19 cellular contexts compared by ENCODE assay signal in the genomic region with DNA sequence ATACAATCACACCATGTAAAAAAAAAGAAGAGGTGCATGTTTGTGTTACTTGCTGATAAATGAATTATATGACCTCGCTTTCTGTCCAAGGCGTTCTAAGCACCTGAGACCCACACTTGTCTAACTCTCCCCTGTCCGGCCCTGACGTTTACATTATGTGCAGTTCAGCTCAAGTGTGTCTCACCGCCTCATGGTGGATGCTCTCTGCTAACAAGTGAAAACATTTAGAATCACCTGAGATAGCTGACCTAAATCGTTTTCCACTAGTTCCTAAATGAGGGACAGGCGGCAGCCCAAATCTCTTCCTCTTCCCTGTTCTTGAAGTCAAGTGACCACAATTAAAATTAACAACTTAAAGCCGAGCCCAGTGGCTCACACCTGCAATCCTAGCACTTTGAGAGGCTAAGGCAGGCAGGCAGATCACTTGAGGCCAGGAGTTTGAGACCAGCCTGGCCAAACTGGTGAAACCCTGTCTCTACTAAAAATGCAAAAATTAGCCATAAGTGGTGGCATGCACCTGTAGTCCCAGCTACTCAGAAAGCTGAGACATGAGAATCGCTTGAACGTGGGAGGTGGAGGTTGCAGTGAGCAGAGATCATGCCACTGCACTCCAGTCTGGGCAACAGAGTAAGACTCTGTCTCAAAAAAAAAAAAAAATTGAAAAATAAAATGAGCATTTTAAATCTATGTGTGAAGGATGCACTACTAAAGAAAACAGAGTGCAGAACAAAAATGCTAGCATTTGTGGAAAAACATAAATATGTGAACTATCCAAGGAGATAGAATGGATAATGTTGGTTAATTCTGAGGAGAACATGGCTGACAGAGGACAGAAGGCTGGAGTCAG. TPM values are rescaled to one million over a fixed set of nuclear protein-coding genes. Genes with fewer than 3 reads are reported as not detected.
DNase-seq lines count a peak whose midpoint lies in the region; ATAC-seq and TF ChIP-seq lines count a peak whose summit lies in the region.
"Had no signal": no experiment of that assay in that cellular context is flagged by ENCODE, and none has a peak within 500 bp of the region (broad histone marks: within the 10 kb centered on the region; RNA-seq: fewer than 3 reads in every experiment).

No MANE protein-coding gene starts in this region.

- H3K36me3 ChIP-seq in CD4-positive, CD25-positive, alpha-beta regulatory T cell (ENCODE audit: control insufficient read depth, insufficient read depth, low read length) = no peaks in the 10 kb centered on the region
- H3K36me3 ChIP-seq in GM06990 (ENCODE audit: control insufficient read depth, insufficient read depth, low read length) (no peaks in the 10 kb centered on the region), OCI-LY3 (replicated peaks; ENCODE audit: low read depth, low read length) (peaks cover 3% of the 10 kb centered on the region), WERI-Rb-1 (no peaks in the 10 kb centered on the region)
- H3K36me3 ChIP-seq in effector memory CD4-positive, alpha-beta T cell (ENCODE audit: control insufficient read depth, insufficient read depth, low read length) = no peaks in the 10 kb centered on the region
- H3K36me3 ChIP-seq: esophagus squamous epithelium, ovary had no signal

- no peaks in the 10 kb centered on the region for H3K27me3 ChIP-seq in CD4-positive, CD25-positive, alpha-beta regulatory T cell (ENCODE audit: control insufficient read depth, insufficient read depth, low read length)
- no peaks in the 10 kb centered on the region for H3K27me3 ChIP-seq in GM06990 (replicated peaks; ENCODE audit: control insufficient read depth, insufficient read depth, low read length)
- H3K27me3 ChIP-seq in OCI-LY3 (ENCODE audit: low read depth, low read length) = no peaks in the 10 kb centered on the region
- H3K27me3 ChIP-seq in effector memory CD4-positive, alpha-beta T cell (replicated peaks; ENCODE audit: control insufficient read depth, insufficient read depth, low read length, poor library complexity, severe bottlenecking) = no peaks in the 10 kb centered on the region
- no peaks in the 10 kb centered on the region for H3K27me3 ChIP-seq in WERI-Rb-1 (ENCODE audit: insufficient read depth, low read depth, severe bottlenecking)
- H3K27me3 ChIP-seq: body of pancreas, esophagus squamous epithelium, ovary had no signal

- H2AFZ ChIP-seq in OCI-LY3 (ENCODE audit: low read depth, low read length) = peak overlapping the region; percentile 87

- no peak overlapping the region for H3K4me3 ChIP-seq in CD4-positive, CD25-positive, alpha-beta regulatory T cell (ENCODE audit: low read depth, low read length)
- H3K4me3 ChIP-seq in GM06990 (replicated peaks; ENCODE audit: low read depth, low read length) (peak overlapping the region; percentile 23; the same call in 1 of the 2 replicates), OCI-LY3 (ENCODE audit: low read length) (peak overlapping the region; percentile 96), WERI-Rb-1 (ENCODE audit: low read depth, low read length) (no peak overlapping the region)
- no peak overlapping the region for H3K4me3 ChIP-seq in effector memory CD4-positive, alpha-beta T cell (ENCODE audit: insufficient read depth, low read depth, low read length, poor library complexity, severe bottlenecking)
- H3K4me3 ChIP-seq: body of pancreas, esophagus squamous epithelium, ovary, skin epidermis had no signal

- no peak for DNase-seq in CD4-positive, CD25-positive, alpha-beta regulatory T cell
- DNase-seq in GM06990 (ENCODE audit: extremely low read depth, insufficient read length) (no peak), cortex of kidney (lab: John Stamatoyannopoulos, UW) (no peak), putamen (ENCODE audit: low spot score) (no peak), MV-4-11 (lab: John Stamatoyannopoulos, UW) (no peak), WERI-Rb-1 (no peak)
- DNase-seq in effector memory CD4-positive, alpha-beta T cell = no peak
- DNase-seq: activated CD4-positive, CD25-positive, alpha-beta regulatory T cell; body of pancreas; EL; esophagus squamous epithelium; head of caudate nucleus; Kasumi-1; NCI-H446 treated with DMSO at 0.1 percent for 48 hours; ovary; PC-3; SK-N-SH had no signal

- no peak for ATAC-seq in CD4-positive, CD25-positive, alpha-beta regulatory T cell (ENCODE audit: low read depth in 2 of 2)
- ATAC-seq: body of pancreas, PC-3 had no signal

- peaks cover 6% of the 10 kb centered on the region for H3K36me3 Mint-ChIP-seq in CD4-positive, CD25-positive, alpha-beta regulatory T cell

- TF ChIP-seq CTCF in GM06990 (IDR thresholded peaks at IDR 0.05; ENCODE audit: insufficient read depth, low read length, poor library complexity, severe bottlenecking) (no peak), OCI-LY3 (IDR thresholded peaks at IDR 0.05; ENCODE audit: low read depth, low read length) (no peak), WERI-Rb-1 (IDR thresholded peaks at IDR 0.05; ENCODE audit: low read depth, low read length) (no peak)

- peak overlapping the region; percentile 73 to 90 (median 83) for H3K27ac Mint-ChIP-seq in CD4-positive, CD25-positive, alpha-beta regulatory T cell

- H4K20me1 ChIP-seq in OCI-LY3 (ENCODE audit: insufficient read depth, low read length) = no peaks in the 10 kb centered on the region

- peaks cover 45% of the 10 kb centered on the region for H3K4me1 ChIP-seq in CD4-positive, CD25-positive, alpha-beta regulatory T cell (ENCODE audit: control insufficient read depth, insufficient read depth, low read length, poor library complexity, severe bottlenecking)
- H3K4me1 ChIP-seq in OCI-LY3 (ENCODE audit: low read length) = peaks cover 47% of the 10 kb centered on the region
- H3K4me1 ChIP-seq in effector memory CD4-positive, alpha-beta T cell (ENCODE audit: control insufficient read depth, insufficient read depth, low read length, poor library complexity, severe bottlenecking) = peaks cover 29% of the 10 kb centered on the region

- H3K9ac ChIP-seq in OCI-LY3 (ENCODE audit: low read length) = peak overlapping the region; percentile 98
- H3K9ac ChIP-seq: SK-N-SH had no signal

- H3K4me3 Mint-ChIP-seq in CD4-positive, CD25-positive, alpha-beta regulatory T cell = peak overlapping the region in 2 of 4 donors; percentile 60 to 86

- no peak overlapping the region for H3K27ac ChIP-seq in CD4-positive, CD25-positive, alpha-beta regulatory T cell (ENCODE audit: insufficient read depth, low read length, poor library complexity, severe bottlenecking)
- peak overlapping the region; percentile 93 for H3K27ac ChIP-seq in OCI-LY3 (ENCODE audit: low read length)
- H3K27ac ChIP-seq in effector memory CD4-positive, alpha-beta T cell (ENCODE audit: insufficient read depth, low read length, poor library complexity, severe bottlenecking) = peak overlapping the region; percentile 90
- no peak overlapping the region for H3K27ac ChIP-seq in WERI-Rb-1
- H3K27ac ChIP-seq: body of pancreas, esophagus squamous epithelium, ovary had no signal

- H3K9me3 Mint-ChIP-seq in CD4-positive, CD25-positive, alpha-beta regulatory T cell = peaks cover 0 to 1% (median 0%) of the 10 kb centered on the region in 7 donors

- H3K9me3 ChIP-seq in CD4-positive, CD25-positive, alpha-beta regulatory T cell (ENCODE audit: control insufficient read depth in 2 of 2, low read length in 2 of 2) = no peaks in the 10 kb centered on the region
- H3K9me3 ChIP-seq in OCI-LY3 (ENCODE audit: insufficient read depth, low read length) (no peaks in the 10 kb centered on the region), WERI-Rb-1 (ENCODE audit: severe bottlenecking) (no peaks in the 10 kb centered on the region)
- H3K9me3 ChIP-seq in effector memory CD4-positive, alpha-beta T cell (ENCODE audit: control insufficient read depth, low read length) = no peaks in the 10 kb centered on the region
- H3K9me3 ChIP-seq: body of pancreas, esophagus squamous epithelium, ovary, SK-N-SH had no signal

- peak overlapping the region; percentile 86 for H3K4me2 ChIP-seq in OCI-LY3 (ENCODE audit: low read length)
- H3K4me2 ChIP-seq: SK-N-SH had no signal

- peaks cover 16 to 47% (median 30%) of the 10 kb centered on the region in 4 donors for H3K4me1 Mint-ChIP-seq in CD4-positive, CD25-positive, alpha-beta regulatory T cell

- H3K27me3 Mint-ChIP-seq in CD4-positive, CD25-positive, alpha-beta regulatory T cell = no peaks in the 10 kb centered on the region

- H3K79me2 ChIP-seq in OCI-LY3 (ENCODE audit: low read length) = peaks cover 23% of the 10 kb centered on the region

RNA-seq across cellular contexts. Expression of gene TIFA, which starts 3.9 kb away (rescaled TPM):
- 32.1 TPM for total RNA-seq in CD4-positive, CD25-positive, alpha-beta regulatory T cell
- 10 to 100 TPM; 51.3 to 82.3 (median 63.9) TPM for polyA plus RNA-seq in CD4-positive, CD25-positive, alpha-beta regulatory T cell

RNA-seq across cellular contexts. Expression of gene ALPK1, which starts 7.5 kb away (rescaled TPM):
- 6.2 TPM for total RNA-seq in CD4-positive, CD25-positive, alpha-beta regulatory T cell
- polyA plus RNA-seq in CD4-positive, CD25-positive, alpha-beta regulatory T cell = 1 to 10 TPM in 2 of 4 donors, under 1 TPM in 2; 0.23 to 1.4 (median 0.69) TPM

RNA-seq across cellular contexts. Expression of gene AP1AR, which starts 58.0 kb away (rescaled TPM):
- total RNA-seq in CD4-positive, CD25-positive, alpha-beta regulatory T cell = 10.9 TPM
- polyA plus RNA-seq in CD4-positive, CD25-positive, alpha-beta regulatory T cell = 10 to 100 TPM; 19.2 to 20.7 (median 19.6) TPM

Comparison
In these comparisons a context has a peak if more than half of its experiments do, and no peak if none do; other contexts are left out.
1. H3K27ac ChIP-seq: peak in OCI-LY3 (single experiment) and effector memory CD4-positive, alpha-beta T cell (single experiment); none in CD4-positive, CD25-positive, alpha-beta regulatory T cell (single experiment) and WERI-Rb-1 (single experiment).
2. H3K4me3 ChIP-seq: peak in GM06990 (single experiment) and OCI-LY3 (single experiment); none in CD4-positive, CD25-positive, alpha-beta regulatory T cell (single experiment), effector memory CD4-positive, alpha-beta T cell (single experiment) and WERI-Rb-1 (single experiment).